Comparison of ENCODE assay signal across 25 cellular contexts in genomic region chr17:81408049-81408448, GRCh38. TPM values are rescaled to one million over a fixed set of nuclear protein-coding genes. Genes with fewer than 3 reads are reported as not detected.
"Had no signal": no experiment of that assay in that cellular context is flagged by ENCODE, and none has a peak within 500 bp of the region (broad histone marks: within the 10 kb centered on the region; RNA-seq: fewer than 3 reads in every experiment).

No MANE protein-coding gene starts in this region.

- DNase-seq: activated CD4-positive, alpha-beta memory T cell treated with anti-CD3 and anti-CD28 coated beads for 36 hours; activated CD4-positive, alpha-beta T cell treated with anti-CD3 and anti-CD28 coated beads, Interleukin-2, amount 10 ng/mL, durations not matched to agents 7 days and 5 days; activated CD4-positive, CD25-positive, alpha-beta regulatory T cell; activated CD8-positive, alpha-beta memory T cell treated with anti-CD3 and anti-CD28 coated beads for 24 hours; activated gamma-delta T cell; activated naive CD4-positive, alpha-beta T cell treated with anti-CD3 and anti-CD28 coated beads for 36 hours; activated naive CD8-positive, alpha-beta T cell treated with anti-CD3 and anti-CD28 coated beads for 36 hours; activated T-cell treated with anti-CD3 and anti-CD28 coated beads, Interleukin-2, amount 50 U/mL, for 4 hours; brain microvascular endothelial cell; Karpas-422; MM.1S; NCI-H1105; NCI-H1436; NCI-H1694 treated with DMSO at 0.1 percent for 48 hours; NCI-H2029 treated with DMSO at 0.1 percent for 48 hours; NCI-H446; NCI-H524; PC-9; SIG-M5; T-cell; T-helper 2 cell; T1000 had no signal

- H3K4me3 ChIP-seq: cardiac muscle cell, PC-9 had no signal

- ATAC-seq: activated T-cell treated with anti-CD3 and anti-CD28 coated beads, Interleukin-2, amount 50 U/mL, for 4 hours; activated T-helper 17 cell treated with anti-CD3 and anti-CD28 coated beads, Interleukin-2, amount 50 U/mL, for 72 hours; T-cell had no signal

- H3K4me2 ChIP-seq: PC-9 had no signal

- H3K27me3 ChIP-seq: brain microvascular endothelial cell, cardiac muscle cell had no signal

- H3K36me3 ChIP-seq: brain microvascular endothelial cell, cardiac muscle cell had no signal

- H3K27ac ChIP-seq: brain microvascular endothelial cell, cardiac muscle cell, PC-9, VCaP had no signal

- H2AFZ ChIP-seq: PC-9 had no signal

RNA-seq across cellular contexts. Expression of gene BAHCC1, which starts 12.8 kb away (rescaled TPM):
- total RNA-seq: activated CD4-positive, alpha-beta T cell treated with anti-CD3 and anti-CD28 coated beads, Interleukin-2, amount 10 ng/mL, durations not matched to agents 7 days and 5 days had no signal
